In genomic region chr15:101499863-101500713, GRCh38 we compare ENCODE assay signal across 8 cellular contexts. TPM values are rescaled to one million over a fixed set of nuclear protein-coding genes. Genes with fewer than 3 reads are reported as not detected.
DNase-seq lines count a peak whose midpoint lies in the region; ATAC-seq and TF ChIP-seq lines count a peak whose summit lies in the region.

No MANE protein-coding gene starts in this region.

- in situ Hi-C loops in mammary epithelial cell (cut with MboI; ENCODE audit: low sequenced_read_pairs in 2 of 2): loop anchor here (10.0 to 25.0 kb wide), 2 partner anchors 55 to 188 kb away; no protein-coding TSS in a partner anchor

- no peak overlapping the region for H3K4me3 ChIP-seq in mammary epithelial cell (replicated peaks in 1 of 3; ENCODE audit: insufficient read depth in 1 of 3, low read depth in 2 of 3, low read length in 3 of 3)

- no peaks in the 10 kb centered on the region for H3K79me2 ChIP-seq in mammary epithelial cell (ENCODE audit: insufficient read depth, low read length)

- TF ChIP-seq CTCF in MCF 10A (IDR thresholded peaks at IDR 0.05; ENCODE audit: unreplicated experiment): no peak
- TF ChIP-seq CTCF in mammary epithelial cell (conservative IDR thresholded peaks at IDR 0.05 in 1 of 2, IDR thresholded peaks at IDR 0.05 in 1 of 2; ENCODE audit: extremely low read depth in 1 of 2, insufficient read depth in 1 of 2, low read depth in 1 of 2, low read length in 2 of 2): no peak
- TF ChIP-seq CTCF in natural killer cell (IDR thresholded peaks at IDR 0.05): no peak
- no peak for TF ChIP-seq CTCF in endothelial cell (IDR thresholded peaks at IDR 0.05; ENCODE audit: unreplicated experiment)

- BruUV-seq in MCF 10A (replicated peaks; lab: Mats Ljungman, UMichigan) (no TSS peak), mammary epithelial cell (replicated peaks; lab: Mats Ljungman, UMichigan) (no TSS peak)

- dilution Hi-C loops in mammary epithelial cell (cut with HindIII; ENCODE audit: low sequenced_read_pairs): no loop called here

- H3K4me2 ChIP-seq in mammary epithelial cell (ENCODE audit: insufficient read depth, low read depth, low read length): no peak overlapping the region

- no peaks in the 10 kb centered on the region for H3K36me3 ChIP-seq in mammary epithelial cell (ENCODE audit: insufficient read depth, low read length)

- intact Hi-C loops in MCF 10A (cut with micrococcal nuclease): loop anchor here (5.0 kb wide), 1 partner anchor 203 kb away; the partner anchor contains the start of gene SNRPA1
- intact Hi-C loops in mammary epithelial cell (cut with micrococcal nuclease): loop anchor here (5.0 kb wide), 2 partner anchors 77 to 142 kb away; no protein-coding TSS in a partner anchor
- intact Hi-C loops in natural killer cell (cut with micrococcal nuclease): no loop called here

- 39% methylated on average over 11 of the region's 11 CpGs for WGBS in mammary epithelial cell (ENCODE audit: low coverage, missing lambda C conversion rate)

- H3K9me3 Mint-ChIP-seq in MCF 10A (ENCODE audit: unreplicated experiment): no peaks in the 10 kb centered on the region
- H3K9me3 Mint-ChIP-seq in natural killer cell: no peaks in the 10 kb centered on the region
- no peaks in the 10 kb centered on the region for H3K9me3 Mint-ChIP-seq in endothelial cell (ENCODE audit: unreplicated experiment)

- ATAC-seq in HG03460 (IDR thresholded peaks at IDR 0.05; ENCODE audit: unreplicated experiment) (peak; percentile 72), natural killer cell (peak in 2 of 3 donors; percentile 48 to 53)

- POLR2A ChIA-PET in MCF 10A (lab: Yijun Ruan, JAX): interaction anchor here (1.0 to 2.9 kb wide), 4 partner anchors 10 to 205 kb away, joined by 3 to 10 read pairs (median 3); partner anchors contain the start of gene SNRPA1

- no peak overlapping the region for H2AFZ ChIP-seq in mammary epithelial cell (ENCODE audit: low read depth, low read length)

- H3K27ac ChIP-seq in mammary epithelial cell (ENCODE audit: insufficient read depth, low read depth, low read length): no peak overlapping the region

- DNase-seq in MCF 10A (ENCODE audit: unreplicated experiment) (peak; percentile 65), mammary epithelial cell (no peak), SHP77 treated with DMSO at 0.1 percent for 48 hours (lab: John Stamatoyannopoulos, UW) (peak; percentile 6), natural killer cell (no peak), NCI-H2227 treated with DMSO at 0.1 percent for 48 hours (lab: John Stamatoyannopoulos, UW) (no peak), NCI-H2227 (lab: John Stamatoyannopoulos, UW; ENCODE audit: unreplicated experiment) (no peak), endothelial cell (ENCODE audit: low spot score) (no peak)

- CTCF ChIA-PET in MCF 10A (lab: Yijun Ruan, JAX): no interaction called here
- CTCF ChIA-PET in mammary epithelial cell (lab: Charles Lee; ENCODE audit: low non-redundant PET): interaction anchor here (0.6 kb wide), 1 partner anchor 200 kb away, joined by 9 read pairs; no protein-coding TSS in a partner anchor

- no peaks in the 10 kb centered on the region for H4K20me1 ChIP-seq in mammary epithelial cell (ENCODE audit: insufficient read depth, low read length)

- no peak overlapping the region for H3K4me3 Mint-ChIP-seq in MCF 10A (ENCODE audit: unreplicated experiment)
- H3K4me3 Mint-ChIP-seq in natural killer cell: no peak overlapping the region
- H3K4me3 Mint-ChIP-seq in endothelial cell (ENCODE audit: unreplicated experiment): no peak overlapping the region

- H3K27me3 Mint-ChIP-seq in MCF 10A (ENCODE audit: insufficient read depth, unreplicated experiment) (peaks cover 31% of the 10 kb centered on the region), natural killer cell (ENCODE audit: low read depth in 2 of 2) (peaks cover 33 to 42% of the 10 kb centered on the region in 2 donors), endothelial cell (ENCODE audit: unreplicated experiment) (peaks cover 27% of the 10 kb centered on the region)

- H3K36me3 Mint-ChIP-seq in MCF 10A (ENCODE audit: insufficient read depth, unreplicated experiment) (peaks cover 5% of the 10 kb centered on the region), natural killer cell (no peaks in the 10 kb centered on the region), endothelial cell (ENCODE audit: low read depth, unreplicated experiment) (no peaks in the 10 kb centered on the region)

- H3K27ac Mint-ChIP-seq in MCF 10A (ENCODE audit: low read depth, unreplicated experiment) (no peak overlapping the region), natural killer cell (peak overlapping the region in 1 of 2 donors; percentile 28), endothelial cell (ENCODE audit: unreplicated experiment) (no peak overlapping the region)

- H3K4me1 Mint-ChIP-seq in MCF 10A (ENCODE audit: insufficient read depth, unreplicated experiment) (peaks cover 14% of the 10 kb centered on the region), natural killer cell (peaks cover 23 to 39% of the 10 kb centered on the region in 2 donors), endothelial cell (ENCODE audit: unreplicated experiment) (no peaks in the 10 kb centered on the region)

- no peaks in the 10 kb centered on the region for H3K4me1 ChIP-seq in mammary epithelial cell (ENCODE audit: insufficient read depth, low read length)

- no peak overlapping the region for H3K9ac ChIP-seq in mammary epithelial cell (ENCODE audit: insufficient read depth, low read length)

- no peaks in the 10 kb centered on the region for H3K9me3 ChIP-seq in mammary epithelial cell (replicated peaks; ENCODE audit: insufficient read depth, low read length)

- peaks cover 2% of the 10 kb centered on the region for H3K27me3 ChIP-seq in mammary epithelial cell (ENCODE audit: insufficient read depth, low read length)

RNA-seq across cellular contexts. Expression of gene PCSK6, which starts 10.6 kb away (rescaled TPM):
- total RNA-seq in MCF 10A (2022): 29.8 and 30.8 TPM in 2 replicates
- 1 to 10 TPM; 1.7 to 6.1 TPM for total RNA-seq in mammary epithelial cell
- polyA plus RNA-seq in mammary epithelial cell: 0.22 TPM
- polyA minus RNA-seq in mammary epithelial cell: not detected
- total RNA-seq in natural killer cell: 1 to 10 TPM; 1.5 to 2.4 (median 2.4) TPM
- total RNA-seq in endothelial cell (ENCODE audit: unreplicated experiment): 0.13 TPM

Comparison
In these comparisons a context has a peak if more than half of its experiments do, and no peak if none do; other contexts are left out.
1. DNase-seq: peak in MCF 10A (single experiment) and SHP77 treated with DMSO at 0.1 percent for 48 hours (single experiment); none in mammary epithelial cell (single experiment), natural killer cell (single experiment), NCI-H2227 treated with DMSO at 0.1 percent for 48 hours (single experiment), NCI-H2227 (single experiment) and endothelial cell (single experiment).